8 cellular contexts compared by ENCODE assay signal in the genomic region with DNA sequence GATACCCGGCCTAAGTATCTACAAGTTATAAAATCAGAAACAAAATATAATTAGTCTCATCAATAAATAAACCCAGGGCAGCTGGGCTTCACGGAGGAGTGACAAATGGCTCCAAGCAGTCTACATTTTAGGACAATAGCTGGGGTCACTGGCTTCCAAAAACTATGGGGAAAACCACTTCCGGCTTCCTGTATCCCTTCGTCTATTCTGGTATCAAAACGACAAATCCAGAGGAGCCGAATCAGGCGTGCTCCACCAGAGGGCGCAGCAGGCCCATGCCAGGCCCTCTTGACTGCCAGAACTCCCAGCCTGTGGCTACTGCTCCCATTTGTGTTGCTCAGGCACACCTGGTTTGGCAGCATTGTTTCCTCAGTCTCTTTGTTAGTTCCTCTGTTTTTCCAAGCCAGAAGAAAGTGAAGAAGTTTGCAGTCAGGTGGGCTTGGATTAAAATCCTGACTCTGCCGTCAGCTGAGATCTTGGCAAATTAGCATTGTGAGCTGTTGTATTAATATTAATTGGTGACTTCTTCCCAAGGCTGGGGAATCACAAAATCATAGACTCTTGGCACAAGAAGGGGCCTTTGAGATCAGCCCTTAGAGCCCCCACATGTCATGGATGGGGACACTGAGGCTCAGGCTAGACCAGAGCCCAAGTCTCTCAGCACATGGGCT. TPM values are rescaled to one million over a fixed set of nuclear protein-coding genes. Genes with fewer than 3 reads are reported as not detected.
DNase-seq lines count a peak whose midpoint lies in the region; ATAC-seq and TF ChIP-seq lines count a peak whose summit lies in the region.

No MANE protein-coding gene starts in this region.

- no peak overlapping the region for H2AK5ac ChIP-seq in mesenchymal stem cell (ENCODE audit: low read length, severe bottlenecking)

- H2BK12ac ChIP-seq in mesenchymal stem cell (ENCODE audit: low read length in 2 of 2): peak overlapping the region; percentile 4 to 20

- DNase-seq in DMS 273 treated with DMSO at 0.1 percent for 48 hours (lab: John Stamatoyannopoulos, UW) (peak; percentile 70), NCI-H82 (lab: John Stamatoyannopoulos, UW) (peak; percentile 91), mesenchymal stem cell (peak; percentile 86)
- DNase-seq in activated CD8-positive, alpha-beta T cell treated with anti-CD3 and anti-CD28 coated beads for 36 hours: peak; percentile 83
- peak; percentile 39 to 51 (median 45) for DNase-seq in effector memory CD8-positive, alpha-beta T cell
- DNase-seq in stimulated activated CD8-positive, alpha-beta memory T cell treated with anti-CD3 and anti-CD28 coated beads, Interleukin-12 subunit alpha, Interleukin-12 subunit beta, amount 100 ng/mL, for 1 hour (ENCODE audit: low read depth): peak; percentile 41

- peak overlapping the region in 1 of 2 experiments; percentile 68 for H3K4ac ChIP-seq in mesenchymal stem cell (ENCODE audit: low read depth in 1 of 2, low read length in 2 of 2)

- H3K9me3 Mint-ChIP-seq in activated CD8-positive, alpha-beta T cell treated with anti-CD3 and anti-CD28 coated beads for 36 hours: no peaks in the 10 kb centered on the region
- no peaks in the 10 kb centered on the region for H3K9me3 Mint-ChIP-seq in effector memory CD8-positive, alpha-beta T cell

- no peak overlapping the region for H2BK15ac ChIP-seq in mesenchymal stem cell (ENCODE audit: low read depth, poor library complexity, severe bottlenecking)

- H3K18ac ChIP-seq in mesenchymal stem cell (ENCODE audit: low read depth in 1 of 2, low read length in 2 of 2): no peak overlapping the region

- no peak overlapping the region for H3K27ac Mint-ChIP-seq in activated CD8-positive, alpha-beta T cell treated with anti-CD3 and anti-CD28 coated beads for 36 hours
- H3K27ac Mint-ChIP-seq in effector memory CD8-positive, alpha-beta T cell: peak overlapping the region in 1 of 2 donors; percentile 42

- WGBS in mesenchymal stem cell: 26% methylated on average over 9 of the region's 9 CpGs

- POLR2A ChIA-PET in activated CD8-positive, alpha-beta T cell treated with anti-CD3 and anti-CD28 coated beads for 36 hours (lab: Charles Lee): interaction anchor here (1.0 to 1.6 kb wide), 2 partner anchors 88 to 146 kb away, joined by 3 to 5 read pairs; no protein-coding TSS in a partner anchor

- H3K4me3 Mint-ChIP-seq in activated CD8-positive, alpha-beta T cell treated with anti-CD3 and anti-CD28 coated beads for 36 hours: no peak overlapping the region
- H3K4me3 Mint-ChIP-seq in effector memory CD8-positive, alpha-beta T cell: no peak overlapping the region

- intact Hi-C loops in activated CD8-positive, alpha-beta T cell treated with anti-CD3 and anti-CD28 coated beads for 36 hours (cut with micrococcal nuclease): loop anchor here (10.0 kb wide), 1 partner anchor 162 kb away; a partner anchor contains a TSS

- no peak overlapping the region for H3K27ac ChIP-seq in mesenchymal stem cell (ENCODE audit: low read length, poor library complexity, severe bottlenecking)

- ATAC-seq in HG03432 (IDR thresholded peaks at IDR 0.05; ENCODE audit: unreplicated experiment): peak; percentile 63
- peak; percentile 79 for ATAC-seq in activated CD8-positive, alpha-beta T cell treated with anti-CD3 and anti-CD28 coated beads for 36 hours
- peak; percentile 64 for ATAC-seq in effector memory CD8-positive, alpha-beta T cell (replicated peaks)
- no peak for ATAC-seq in GM18520 (IDR thresholded peaks at IDR 0.05; ENCODE audit: unreplicated experiment)

- CTCF ChIA-PET in activated CD8-positive, alpha-beta T cell treated with anti-CD3 and anti-CD28 coated beads for 36 hours (lab: Charles Lee): interaction anchor here (0.7 to 5.6 kb wide), 44 partner anchors 8 to 544 kb away, joined by 3 to 47 read pairs (median 6); a partner anchor contains a TSS

- H2BK5ac ChIP-seq in mesenchymal stem cell (ENCODE audit: low read depth, low read length, poor library complexity, severe bottlenecking): no peak overlapping the region

- peaks cover 4% of the 10 kb centered on the region for H3K4me1 Mint-ChIP-seq in activated CD8-positive, alpha-beta T cell treated with anti-CD3 and anti-CD28 coated beads for 36 hours (ENCODE audit: low read depth)
- H3K4me1 Mint-ChIP-seq in effector memory CD8-positive, alpha-beta T cell (ENCODE audit: low read depth in 2 of 2): peaks cover 0 to 4% of the 10 kb centered on the region in 2 donors

- no peaks in the 10 kb centered on the region for H3K9me3 ChIP-seq in mesenchymal stem cell (ENCODE audit: control insufficient read depth, low read length)

- no peaks in the 10 kb centered on the region for H3K4me1 ChIP-seq in mesenchymal stem cell (ENCODE audit: control insufficient read depth, insufficient read depth, low read depth, low read length)

- H3K4me3 ChIP-seq in mesenchymal stem cell (ENCODE audit: insufficient read depth in 1 of 2, low read depth in 1 of 2, low read length in 2 of 2): no peak overlapping the region

- H2BK120ac ChIP-seq in mesenchymal stem cell (ENCODE audit: low read depth, low read length): no peak overlapping the region

- peaks cover 0 to 10% of the 10 kb centered on the region in 2 experiments for H3K36me3 ChIP-seq in mesenchymal stem cell (ENCODE audit: control insufficient read depth in 1 of 2, insufficient read depth in 2 of 2, low read depth in 1 of 2, low read length in 2 of 2)

- no peaks in the 10 kb centered on the region for H3K27me3 Mint-ChIP-seq in activated CD8-positive, alpha-beta T cell treated with anti-CD3 and anti-CD28 coated beads for 36 hours
- H3K27me3 Mint-ChIP-seq in effector memory CD8-positive, alpha-beta T cell: no peaks in the 10 kb centered on the region

- no peaks in the 10 kb centered on the region for H3K36me3 Mint-ChIP-seq in activated CD8-positive, alpha-beta T cell treated with anti-CD3 and anti-CD28 coated beads for 36 hours (ENCODE audit: low read depth)
- H3K36me3 Mint-ChIP-seq in effector memory CD8-positive, alpha-beta T cell (ENCODE audit: insufficient read depth): no peaks in the 10 kb centered on the region

- no peak overlapping the region for H4K8ac ChIP-seq in mesenchymal stem cell (ENCODE audit: low read length)

- H3K79me1 ChIP-seq in mesenchymal stem cell (replicated peaks; ENCODE audit: low read length, poor library complexity, severe bottlenecking): no peaks in the 10 kb centered on the region

- H3K14ac ChIP-seq in mesenchymal stem cell (ENCODE audit: low read length in 2 of 2): no peak overlapping the region

- H3K4me2 ChIP-seq in mesenchymal stem cell (ENCODE audit: low read length, poor library complexity, severe bottlenecking): no peak overlapping the region

- TF ChIP-seq CTCF in activated CD8-positive, alpha-beta T cell treated with anti-CD3 and anti-CD28 coated beads for 36 hours (IDR thresholded peaks at IDR 0.05): peak; percentile 92

- no peak overlapping the region for H2AFZ ChIP-seq in mesenchymal stem cell (ENCODE audit: low read depth, low read length)

- peak overlapping the region; percentile 78 for H3K9ac ChIP-seq in mesenchymal stem cell (ENCODE audit: low read length)

- no peak overlapping the region for H3K23ac ChIP-seq in mesenchymal stem cell (ENCODE audit: low read length in 2 of 2)

- no peaks in the 10 kb centered on the region for H3K27me3 ChIP-seq in mesenchymal stem cell (ENCODE audit: control insufficient read depth in 1 of 2, insufficient read depth in 1 of 2, low read length in 2 of 2)

- H4K91ac ChIP-seq in mesenchymal stem cell (ENCODE audit: low read length): no peak overlapping the region

RNA-seq across cellular contexts. Expression of a gene that starts 11.6 kb away (rescaled TPM):
- total RNA-seq in activated CD8-positive, alpha-beta T cell treated with anti-CD3 and anti-CD28 coated beads for 36 hours: 10 to 100 TPM; 54.3 to 55.5 TPM
- 40.1 TPM for polyA plus RNA-seq in mesenchymal stem cell (2013, experiment 1 of 2)
- 41.9 TPM for polyA plus RNA-seq in mesenchymal stem cell (2013, experiment 2 of 2)

RNA-seq across cellular contexts. Expression of a gene that starts 54.7 kb away (rescaled TPM):
- total RNA-seq in activated CD8-positive, alpha-beta T cell treated with anti-CD3 and anti-CD28 coated beads for 36 hours: 1 to 10 TPM; 1.9 to 2.2 TPM
- 196 TPM for polyA plus RNA-seq in mesenchymal stem cell (2013, experiment 1 of 2)
- polyA plus RNA-seq in mesenchymal stem cell (2013, experiment 2 of 2): 192 TPM

Comparison
In these comparisons a context has a peak if more than half of its experiments do, and no peak if none do; other contexts are left out.
1. DNase-seq: peak in every context shown above with its lines; median percentile 91 in NCI-H82; 86 in mesenchymal stem cell; 83 in activated CD8-positive, alpha-beta T cell treated with anti-CD3 and anti-CD28 coated beads for 36 hours; 70 in DMS 273 treated with DMSO at 0.1 percent for 48 hours; 45 in effector memory CD8-positive, alpha-beta T cell; 41 in stimulated activated CD8-positive, alpha-beta memory T cell treated with anti-CD3 and anti-CD28 coated beads, Interleukin-12 subunit alpha, Interleukin-12 subunit beta, amount 100 ng/mL, for 1 hour.